In the genomic region with DNA sequence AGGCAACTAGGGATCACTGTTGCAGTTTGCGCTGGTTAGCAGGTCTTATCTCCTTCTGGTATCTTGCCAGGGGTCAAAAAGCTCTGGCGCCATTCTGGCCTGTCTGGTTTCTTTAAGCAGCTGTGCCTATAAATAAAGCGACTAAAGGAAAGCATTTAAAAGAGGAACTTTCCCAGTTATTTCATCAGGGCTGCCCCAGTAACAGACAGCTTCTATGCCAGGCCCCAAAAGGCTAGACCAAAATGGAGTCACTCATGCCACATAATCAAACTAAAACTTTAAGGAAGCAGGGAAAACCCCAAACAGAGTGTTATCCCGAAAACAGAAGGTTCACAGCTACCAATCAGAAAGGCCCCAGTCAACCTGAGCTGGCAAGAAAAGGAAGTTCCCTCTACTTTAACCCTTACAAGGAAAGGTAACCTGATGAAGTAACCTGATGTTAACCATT, we compare ENCODE assay signal across 12 cellular contexts. TPM values are rescaled to one million over a fixed set of nuclear protein-coding genes. Genes with fewer than 3 reads are reported as not detected.
DNase-seq lines count a peak whose midpoint lies in the region; ATAC-seq lines count a peak whose summit lies in the region.
"Had no signal": no experiment of that assay in that cellular context is flagged by ENCODE, and none has a peak within 500 bp of the region (broad histone marks: within the 10 kb centered on the region; RNA-seq: fewer than 3 reads in every experiment).

No MANE protein-coding gene starts in this region.

- no peaks in the 10 kb centered on the region for H3K36me3 ChIP-seq in HUES6 (ENCODE audit: control insufficient read depth, insufficient read depth, low read length)

- no peak for ATAC-seq in GM18498 (IDR thresholded peaks at IDR 0.05; ENCODE audit: unreplicated experiment)

- in situ Hi-C loops in G401 (cut with HindIII; ENCODE audit: low sequenced_read_pairs): no loop called here

- DNase-seq in SIG-M5 treated with dmso at 0.1 percent for 504 hours (lab: John Stamatoyannopoulos, UW; ENCODE audit: unreplicated experiment) (peak; percentile 68), globus pallidus (ENCODE audit: low spot score) (peak; percentile 45), hippocampal formation (lab: John Stamatoyannopoulos, UW) (no peak), G401 (ENCODE audit: low spot score) (no peak)
- no peak for DNase-seq in activated CD4-positive, alpha-beta T cell treated with anti-CD3 and anti-CD28 coated beads for 4 hours
- DNase-seq: activated CD4-positive, CD25-positive, alpha-beta regulatory T cell treated with anti-CD3 and anti-CD28 coated beads, Interleukin-2, amount 50 U/mL, for 72 hours; activated naive CD8-positive, alpha-beta T cell treated with anti-CD3 and anti-CD28 coated beads for 36 hours; NCI-H510A treated with DMSO at 0.1 percent for 48 hours; stimulated activated naive CD4-positive, alpha-beta T cell had no signal

- H3K27ac ChIP-seq in HUES6 (ENCODE audit: low read depth, low read length): peak overlapping the region; percentile 43; the same call in 1 of the 2 replicates
- peak overlapping the region in 17 of 21 experiments; percentile 4 to 78 (median 46) for H3K27ac ChIP-seq in skin epidermis

- H3K4me1 ChIP-seq in HUES6 (ENCODE audit: control insufficient read depth, insufficient read depth, low read length): peaks cover 58% of the 10 kb centered on the region

- H3K9me3 ChIP-seq in HUES6 (ENCODE audit: control insufficient read depth, insufficient read depth, low read depth, low read length): no peaks in the 10 kb centered on the region

- no peak overlapping the region for H3K9ac ChIP-seq in HUES6 (ENCODE audit: low read length)

- H3K4me3 ChIP-seq in HUES6 (ENCODE audit: low read depth, low read length) (no peak overlapping the region), skin epidermis (no peak overlapping the region)

- H3K27me3 ChIP-seq in HUES6 (ENCODE audit: control insufficient read depth, insufficient read depth, low read length): no peaks in the 10 kb centered on the region

RNA-seq across cellular contexts. Expression of a gene that starts 41.2 kb away (rescaled TPM):
- 30.9 and 48.1 TPM in 2 replicates for total RNA-seq in G401 (2014; rRNA removed; shearing (Covaris generic))

Comparison
In these comparisons a context has a peak if more than half of its experiments do, and no peak if none do; other contexts are left out.
1. DNase-seq: peak in SIG-M5 treated with dmso at 0.1 percent for 504 hours (single experiment) and globus pallidus (single experiment); none in hippocampal formation (0 of 2), G401 (single experiment) and activated CD4-positive, alpha-beta T cell treated with anti-CD3 and anti-CD28 coated beads for 4 hours (0 of 2).